In the genomic region with DNA sequence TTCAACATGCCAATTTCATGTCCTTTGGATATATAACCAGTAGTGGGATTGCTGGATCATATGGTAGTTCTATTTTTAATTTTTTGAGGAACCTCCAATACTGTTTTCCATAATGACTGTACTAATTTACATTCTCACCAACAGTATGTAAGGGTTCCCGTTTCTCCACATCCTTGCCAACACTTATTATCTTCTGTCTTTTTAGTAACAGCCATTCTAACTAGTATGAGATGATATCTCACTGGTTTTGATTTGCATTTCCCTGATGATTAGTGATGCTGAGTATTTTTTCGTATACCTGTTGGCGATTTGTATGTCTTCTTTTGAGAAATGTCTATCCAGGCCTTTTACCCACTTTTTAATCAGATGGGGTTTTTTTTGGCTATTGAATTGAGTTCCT, we compare ENCODE assay signal across 25 cellular contexts.
"Had no signal": no experiment of that assay in that cellular context is flagged by ENCODE, and none has a peak within 500 bp of the region (broad histone marks: within the 10 kb centered on the region; RNA-seq: fewer than 3 reads in every experiment).

No MANE protein-coding gene starts in this region.

- FAIRE-seq: endometrium, islet of Langerhans, keratinocyte had no signal

- H3K4me1 ChIP-seq: left lung, lower lobe of right lung had no signal

- DNase-seq: effector CD8-positive, alpha-beta T cell; effector memory CD8-positive, alpha-beta T cell; endodermal cell; erythroblast; esophagus squamous epithelium; foreskin fibroblast; foreskin melanocyte; gastrocnemius medialis; glutamatergic neuron; head of caudate nucleus; heart right ventricle; hippocampal formation; left cardiac atrium; left lung; left ventricle myocardium superior; lower lobe of right lung; mesenchymal stem cell; mucosa of descending colon; naive B cell had no signal

- ATAC-seq: effector memory CD8-positive, alpha-beta T cell; esophagus mucosa; gastrocnemius medialis; heart right ventricle; left cardiac atrium; left lung; left ventricle myocardium superior; lower lobe of right lung; mucosa of descending colon had no signal

- H3K4me3 ChIP-seq: coronary artery, esophagus squamous epithelium, gastrocnemius medialis, heart right ventricle, left lung, lower lobe of right lung, mucosa of descending colon had no signal

- H3K27me3 ChIP-seq: esophagus squamous epithelium, gastrocnemius medialis, left lung had no signal

- H3K36me3 ChIP-seq: esophagus squamous epithelium, gastrocnemius medialis, heart right ventricle, left lung, lower lobe of right lung had no signal

- H3K9me3 ChIP-seq: gastrocnemius medialis, left lung, lower lobe of right lung, mucosa of descending colon had no signal

- H3K27ac ChIP-seq: coronary artery, epithelial cell of prostate, esophagus squamous epithelium, gastrocnemius medialis, heart right ventricle, left lung, lower lobe of right lung had no signal
